20 cellular contexts compared by ENCODE assay signal in the genomic region with DNA sequence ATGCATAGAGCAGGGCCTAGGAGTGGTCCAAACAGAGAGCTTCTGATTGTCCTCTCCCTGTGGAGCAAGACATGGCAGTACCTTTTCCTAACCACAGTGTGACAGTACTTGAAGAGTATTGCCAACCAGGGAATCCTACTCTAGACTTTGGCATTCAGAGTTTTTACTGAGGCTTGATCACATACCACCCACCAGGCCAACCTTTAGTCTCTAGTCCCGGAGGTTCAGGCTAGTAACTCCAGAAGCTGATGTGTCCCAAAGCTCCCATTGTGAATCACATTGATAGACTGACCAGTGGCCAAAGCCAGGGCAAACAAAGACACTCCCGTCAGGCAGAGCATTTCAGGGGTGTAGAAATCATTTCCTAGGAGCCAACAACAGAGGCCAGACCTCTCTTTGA.
"Had no signal": no experiment of that assay in that cellular context is flagged by ENCODE, and none has a peak within 500 bp of the region (broad histone marks: within the 10 kb centered on the region; RNA-seq: fewer than 3 reads in every experiment).

No MANE protein-coding gene starts in this region.

- H3K36me3 ChIP-seq: colonic mucosa had no signal

- H3K27me3 ChIP-seq: colonic mucosa, esophagus muscularis mucosa, foreskin keratinocyte, gastroesophageal sphincter, heart left ventricle, hepatocyte had no signal

- H3K4me3 ChIP-seq: colonic mucosa, esophagus muscularis mucosa, gastroesophageal sphincter, heart left ventricle, hepatocyte, left ventricle myocardium inferior, lower lobe of right lung had no signal

- H2AFZ ChIP-seq: hepatocyte had no signal

- H3K4me1 ChIP-seq: colonic mucosa, lower lobe of right lung had no signal

- FAIRE-seq: endothelial cell of umbilical vein, frontal cortex, kidney had no signal

- H3K27ac ChIP-seq: colonic mucosa, esophagus muscularis mucosa, foreskin keratinocyte, gastroesophageal sphincter, heart left ventricle, hepatocyte, left ventricle myocardium inferior, lower lobe of right lung had no signal

- H3K9me3 ChIP-seq: colonic mucosa, lower lobe of right lung had no signal

- ATAC-seq: effector memory CD8-positive, alpha-beta T cell; foreskin keratinocyte; gastroesophageal sphincter; heart left ventricle; lower lobe of right lung; naive thymus-derived CD4-positive, alpha-beta T cell had no signal

- H3K79me2 ChIP-seq: hepatocyte had no signal

- DNase-seq: colonic mucosa; cortex of kidney; effector CD8-positive, alpha-beta T cell; effector memory CD8-positive, alpha-beta T cell; foreskin keratinocyte; heart left ventricle; hypothalamus; immature natural killer cell; islet precursor cell; kidney; kidney glomerular epithelial cell; left ventricle myocardium inferior; lower lobe of right lung; mesenchymal stem cell; naive thymus-derived CD4-positive, alpha-beta T cell had no signal

- H3K4me2 ChIP-seq: hepatocyte had no signal
